Comparison of ENCODE assay signal across 26 cellular contexts in genomic region chr2:191572319-191572718, GRCh38.
A peak's percentile ranks its signal among the peaks of the same experiment; 100 is the strongest.
DNase-seq lines count a peak whose midpoint lies in the region; ATAC-seq, FAIRE-seq and TF ChIP-seq lines count a peak whose summit lies in the region.
"Had no signal": no experiment of that assay in that cellular context is flagged by ENCODE, and none has a peak within 500 bp of the region (broad histone marks: within the 10 kb centered on the region; RNA-seq: fewer than 3 reads in every experiment).

No MANE protein-coding gene starts in this region.

- peaks cover 7% of the 10 kb centered on the region for H3K79me1 ChIP-seq in trophoblast cell (ENCODE audit: low read length)

- H3K4me3 ChIP-seq in A549 (no peak overlapping the region), ACC112 (ENCODE audit: low read depth, low read length) (no peak overlapping the region), trophoblast cell (ENCODE audit: low read depth, low read length) (no peak overlapping the region)
- no peak overlapping the region for H3K4me3 ChIP-seq in naive thymus-derived CD4-positive, alpha-beta T cell (ENCODE audit: low read length)
- H3K4me3 ChIP-seq: colonic mucosa, GM12878, GM23248, suprapubic skin had no signal

- H3K18ac ChIP-seq in trophoblast cell (ENCODE audit: low read length) = no peak overlapping the region

- POLR2A ChIA-PET in A549 (lab: Yijun Ruan, JAX) = interaction anchor here (1.9 kb wide), 1 partner anchor 106 kb away, joined by 29 read pairs; the partner anchor contains the start of gene NABP1
- POLR2A ChIA-PET in naive thymus-derived CD4-positive, alpha-beta T cell (lab: Charles Lee) = interaction anchor here (0.6 to 2.2 kb wide), 3 partner anchors 82 to 119 kb away, joined by 4 to 12 read pairs (median 8); partner anchors contain the start of gene NABP1

- 82% methylated on average over 5 of the region's 5 CpGs for WGBS in A549 (ENCODE audit: missing lambda C conversion rate)
- no CpG with 5 or more reads among the region's 5 CpGs for WGBS in trophoblast cell (ENCODE audit: extremely low coverage, insufficient coverage, insufficient read length)

- H4K12ac ChIP-seq in trophoblast cell (ENCODE audit: low read depth, low read length) = no peak overlapping the region

- no peak for FAIRE-seq in A549 (lab: Jason Lieb, UNC)
- FAIRE-seq: GM12878, kidney had no signal

- no peak overlapping the region for H4K8ac ChIP-seq in trophoblast cell (ENCODE audit: low read depth, low read length)

- H3K9me3 ChIP-seq in A549 (no peaks in the 10 kb centered on the region), trophoblast cell (ENCODE audit: insufficient read depth, low read depth, low read length) (no peaks in the 10 kb centered on the region)
- no peaks in the 10 kb centered on the region for H3K9me3 ChIP-seq in naive thymus-derived CD4-positive, alpha-beta T cell (ENCODE audit: control insufficient read depth in 2 of 3, low read length in 3 of 3)
- H3K9me3 ChIP-seq: colonic mucosa, suprapubic skin had no signal

- H3K79me2 ChIP-seq in ACC112 (ENCODE audit: control insufficient read depth, insufficient read depth, low read length, unreplicated experiment) (no peaks in the 10 kb centered on the region), trophoblast cell (ENCODE audit: control insufficient read depth, insufficient read depth, low read length, poor library complexity) (no peaks in the 10 kb centered on the region)

- TF ChIP-seq CTCF in A549 (IDR thresholded peaks at IDR 0.05) = no peak

- H3K4me1 Mint-ChIP-seq in activated T-helper 17 cell treated with anti-CD3 and anti-CD28 coated beads, Interleukin-2, amount 50 U/mL, for 72 hours = peaks cover 28% of the 10 kb centered on the region
- H3K4me1 Mint-ChIP-seq in naive thymus-derived CD4-positive, alpha-beta T cell = peaks cover 16 to 40% (median 19%) of the 10 kb centered on the region in 7 donors

- no peaks in the 10 kb centered on the region for H3K36me3 Mint-ChIP-seq in activated T-helper 17 cell treated with anti-CD3 and anti-CD28 coated beads, Interleukin-2, amount 50 U/mL, for 72 hours (ENCODE audit: low read depth)
- no peaks in the 10 kb centered on the region for H3K36me3 Mint-ChIP-seq in naive thymus-derived CD4-positive, alpha-beta T cell
- H3K36me3 Mint-ChIP-seq: natural killer cell had no signal

- H4K91ac ChIP-seq in trophoblast cell (ENCODE audit: low read depth, low read length) = peak overlapping the region; percentile 63

- no peaks in the 10 kb centered on the region for H3K27me3 Mint-ChIP-seq in activated T-helper 17 cell treated with anti-CD3 and anti-CD28 coated beads, Interleukin-2, amount 50 U/mL, for 72 hours
- peaks cover 0 to 41% (median 0%) of the 10 kb centered on the region in 5 donors for H3K27me3 Mint-ChIP-seq in naive thymus-derived CD4-positive, alpha-beta T cell
- H3K27me3 Mint-ChIP-seq: CD4-positive, alpha-beta T cell had no signal

- H3K27ac ChIP-seq in A549 (peak overlapping the region; percentile 64 to 68; a peak in 5 of 6 replicates), ACC112 (ENCODE audit: low read depth, low read length) (peak overlapping the region; percentile 50), trophoblast cell (ENCODE audit: low read depth, low read length) (peak overlapping the region; percentile 26)
- no peak overlapping the region for H3K27ac ChIP-seq in naive thymus-derived CD4-positive, alpha-beta T cell (ENCODE audit: low read depth, low read length)
- H3K27ac ChIP-seq: colonic mucosa, GM23248, HL-60, RWPE1, suprapubic skin had no signal

- peak overlapping the region; percentile 11 for H2BK5ac ChIP-seq in trophoblast cell (ENCODE audit: low read depth, low read length, poor library complexity)

- H3K9ac ChIP-seq in trophoblast cell (ENCODE audit: low read length) = no peak overlapping the region
- H3K9ac ChIP-seq: GM23248 had no signal

- peak overlapping the region; percentile 13 for H2BK12ac ChIP-seq in trophoblast cell (ENCODE audit: low read length)

- H2BK120ac ChIP-seq in trophoblast cell (ENCODE audit: insufficient read depth, low read length, poor library complexity) = peak overlapping the region; percentile 8

- TF ChIP-seq RAD21 in A549 (conservative IDR thresholded peaks at IDR 0.05 in 1 of 2, IDR thresholded peaks at IDR 0.05 in 1 of 2) = no peak

- H3K27me3 ChIP-seq in ACC112 (ENCODE audit: insufficient read depth, low read length) (no peaks in the 10 kb centered on the region), trophoblast cell (ENCODE audit: insufficient read depth, low read length) (no peaks in the 10 kb centered on the region)
- no peaks in the 10 kb centered on the region for H3K27me3 ChIP-seq in naive thymus-derived CD4-positive, alpha-beta T cell (ENCODE audit: control insufficient read depth in 2 of 2, insufficient read depth in 2 of 2, low read length in 2 of 2)
- H3K27me3 ChIP-seq: colonic mucosa, suprapubic skin had no signal

- DNase-seq in A549 (ENCODE audit: low read depth in 1 of 2, low spot score in 1 of 2) (no peak), trophoblast cell (peak in 1 of 2 donors; percentile 29), occipital lobe (lab: John Stamatoyannopoulos, UW) (no peak)
- DNase-seq in naive thymus-derived CD4-positive, alpha-beta T cell = no peak
- DNase-seq in central memory CD4-positive, alpha-beta T cell = no peak
- DNase-seq: activated CD4-positive, alpha-beta T cell treated with anti-CD3 and anti-CD28 coated beads for 4 hours; activated gamma-delta T cell; aorta; CD4-positive, alpha-beta T cell; colonic mucosa; effector memory CD8-positive, alpha-beta T cell; foreskin fibroblast; GM23248; head of caudate nucleus; Karpas-422; kidney; midbrain; natural killer cell; NCI-H1436 treated with DMSO at 0.1 percent for 48 hours; stimulated activated CD4-positive, alpha-beta T cell treated with anti-CD3 and anti-CD28 coated beads, Interleukin-2, amount 100 ng/mL, for 48 hours had no signal

- CTCF ChIA-PET in A549 (lab: Yijun Ruan, JAX) = interaction anchor here (0.7 to 2.2 kb wide), 9 partner anchors 11 to 224 kb away, joined by 3 to 12 read pairs (median 5); no protein-coding TSS in a partner anchor
- CTCF ChIA-PET in naive thymus-derived CD4-positive, alpha-beta T cell (lab: Charles Lee) = interaction anchor here (0.7 to 1.9 kb wide), 5 partner anchors 57 to 402 kb away, joined by 3 to 6 read pairs (median 4); no protein-coding TSS in a partner anchor

- peak overlapping the region; percentile 79 for H3K4me3 Mint-ChIP-seq in activated T-helper 17 cell treated with anti-CD3 and anti-CD28 coated beads, Interleukin-2, amount 50 U/mL, for 72 hours
- no peak overlapping the region for H3K4me3 Mint-ChIP-seq in naive thymus-derived CD4-positive, alpha-beta T cell
- H3K4me3 Mint-ChIP-seq: CD4-positive, alpha-beta T cell; effector memory CD8-positive, alpha-beta T cell; natural killer cell had no signal

- H3K4me1 ChIP-seq in A549 = peaks cover 29% of the 10 kb centered on the region
- peaks cover 35% of the 10 kb centered on the region for H3K4me1 ChIP-seq in ACC112 (ENCODE audit: control insufficient read depth, insufficient read depth, low read length, unreplicated experiment)
- peaks cover 5 to 6% of the 10 kb centered on the region in 2 experiments for H3K4me1 ChIP-seq in trophoblast cell (ENCODE audit: control insufficient read depth in 1 of 2, insufficient read depth in 2 of 2, low read length in 2 of 2)
- H3K4me1 ChIP-seq in naive thymus-derived CD4-positive, alpha-beta T cell (ENCODE audit: control insufficient read depth in 2 of 2, insufficient read depth in 2 of 2, low read length in 2 of 2) = peaks cover 8 to 16% of the 10 kb centered on the region in 2 donors
- H3K4me1 ChIP-seq: colonic mucosa had no signal

- H3K36me3 ChIP-seq in ACC112 (ENCODE audit: insufficient read depth, low read length) (no peaks in the 10 kb centered on the region), trophoblast cell (ENCODE audit: control insufficient read depth in 1 of 2, insufficient read depth in 2 of 2, low read length in 2 of 2) (no peaks in the 10 kb centered on the region)
- no peaks in the 10 kb centered on the region for H3K36me3 ChIP-seq in naive thymus-derived CD4-positive, alpha-beta T cell (ENCODE audit: control insufficient read depth in 2 of 3, insufficient read depth in 3 of 3, low read length in 3 of 3)
- H3K36me3 ChIP-seq: colonic mucosa, suprapubic skin had no signal

- peak overlapping the region; percentile 70 for H3K27ac Mint-ChIP-seq in activated T-helper 17 cell treated with anti-CD3 and anti-CD28 coated beads, Interleukin-2, amount 50 U/mL, for 72 hours
- H3K27ac Mint-ChIP-seq in naive thymus-derived CD4-positive, alpha-beta T cell = peak overlapping the region in 2 of 9 donors; percentile 11 to 57
- H3K27ac Mint-ChIP-seq: CD4-positive, alpha-beta T cell; effector memory CD8-positive, alpha-beta T cell; natural killer cell had no signal

- no peak for ATAC-seq in A549
- peak; percentile 79 for ATAC-seq in activated T-helper 17 cell treated with anti-CD3 and anti-CD28 coated beads, Interleukin-2, amount 50 U/mL, for 72 hours (replicated peaks)
- no peak for ATAC-seq in naive thymus-derived CD4-positive, alpha-beta T cell
- ATAC-seq: effector memory CD8-positive, alpha-beta T cell; GM12878; natural killer cell had no signal

- no peak overlapping the region; the same call in 2 of the 3 replicates for H3K4me2 ChIP-seq in A549
- no peak overlapping the region for H3K4me2 ChIP-seq in trophoblast cell (ENCODE audit: low read length)

- no peak overlapping the region for H3K23ac ChIP-seq in trophoblast cell (ENCODE audit: low read length)

- H2AK5ac ChIP-seq in trophoblast cell (ENCODE audit: low read length) = no peak overlapping the region

- no peak overlapping the region for H3K4ac ChIP-seq in trophoblast cell (ENCODE audit: low read depth, low read length)

- intact Hi-C loops in naive thymus-derived CD4-positive, alpha-beta T cell (cut with micrococcal nuclease) = no loop called here

- H3K9me3 Mint-ChIP-seq in activated T-helper 17 cell treated with anti-CD3 and anti-CD28 coated beads, Interleukin-2, amount 50 U/mL, for 72 hours = no peaks in the 10 kb centered on the region
- H3K9me3 Mint-ChIP-seq in naive thymus-derived CD4-positive, alpha-beta T cell = no peaks in the 10 kb centered on the region
- H3K9me3 Mint-ChIP-seq: CD4-positive, alpha-beta T cell; effector memory CD8-positive, alpha-beta T cell; natural killer cell had no signal

- TF ChIP-seq EP300 in A549 (IDR thresholded peaks at IDR 0.05) = no peak

- H2AFZ ChIP-seq in ACC112 (ENCODE audit: low read length, unreplicated experiment) = peak overlapping the region; percentile 44
- no peak overlapping the region for H2AFZ ChIP-seq in trophoblast cell (ENCODE audit: insufficient read depth, low read length, poor library complexity)
- H2AFZ ChIP-seq: GM23248 had no signal

- no peak overlapping the region for H3K14ac ChIP-seq in trophoblast cell (ENCODE audit: low read length)

- TF ChIP-seq POLR2A in A549 (IDR thresholded peaks at IDR 0.05; ENCODE audit: low read length) = no peak

TF ChIP-seq in A549, 52 proteins besides CTCF, POLR2A, EP300 and RAD21 (continues in another document):
- no peak for TF ChIP-seq MYC (IDR thresholded peaks at IDR 0.05; ENCODE audit: borderline replicate concordance, low read length)
- TF ChIP-seq, protein P1, sequence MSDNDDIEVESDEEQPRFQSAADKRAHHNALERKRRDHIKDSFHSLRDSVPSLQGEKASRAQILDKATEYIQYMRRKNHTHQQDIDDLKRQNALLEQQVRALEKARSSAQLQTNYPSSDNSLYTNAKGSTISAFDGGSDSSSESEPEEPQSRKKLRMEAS (IDR thresholded peaks at IDR 0.05) = no peak
- TF ChIP-seq ESRRA (IDR thresholded peaks at IDR 0.05; ENCODE audit: borderline replicate concordance, low read length) = no peak
- no peak for TF ChIP-seq NR3C1 (IDR thresholded peaks at IDR 0.05)
